9 cellular contexts compared by ENCODE assay signal in genomic region chr5:34923694-34924461, GRCh38. TPM values are rescaled to one million over a fixed set of nuclear protein-coding genes. Genes with fewer than 3 reads are reported as not detected.
DNase-seq lines count a peak whose midpoint lies in the region; ATAC-seq, FAIRE-seq and TF ChIP-seq lines count a peak whose summit lies in the region.
"Had no signal": no experiment of that assay in that cellular context is flagged by ENCODE, and none has a peak within 500 bp of the region (broad histone marks: within the 10 kb centered on the region; RNA-seq: fewer than 3 reads in every experiment).

No MANE protein-coding gene starts in this region.

- peaks cover 3% of the 10 kb centered on the region for H3K4me1 ChIP-seq in effector memory CD4-positive, alpha-beta T cell (ENCODE audit: control insufficient read depth, insufficient read depth, low read length, poor library complexity, severe bottlenecking)
- H3K4me1 ChIP-seq in prostate gland (replicated peaks), result peaks cover 3% of the 10 kb centered on the region

- no peak for TF ChIP-seq CTCF in cardiac fibroblast (IDR thresholded peaks at IDR 0.05; ENCODE audit: low read depth, low read length)
- TF ChIP-seq CTCF in prostate gland (IDR thresholded peaks at IDR 0.05), result no peak

- intact Hi-C loops in prostate gland (cut with DNase I), result loop anchor here (10.0 kb wide), 1 partner anchor 1479 kb away; the partner anchor contains the start of gene TARS1

- H3K4me3 ChIP-seq in cardiac fibroblast (replicated peaks in 1 of 2; ENCODE audit: low read depth in 2 of 2, low read length in 2 of 2) (no peak overlapping the region), prostate gland (no peak overlapping the region)
- no peak overlapping the region for H3K4me3 ChIP-seq in effector memory CD4-positive, alpha-beta T cell (ENCODE audit: insufficient read depth, low read depth, low read length, poor library complexity, severe bottlenecking)

- peak; percentile 97 for ATAC-seq in activated CD4-positive, CD25-positive, alpha-beta regulatory T cell treated with anti-CD3 and anti-CD28 coated beads, Interleukin-2, amount 50 U/mL, for 24 hours
- peak; percentile 82 for ATAC-seq in HG02870 (IDR thresholded peaks at IDR 0.05; ENCODE audit: unreplicated experiment)

- no peaks in the 10 kb centered on the region for H3K27me3 ChIP-seq in effector memory CD4-positive, alpha-beta T cell (replicated peaks; ENCODE audit: control insufficient read depth, insufficient read depth, low read length, poor library complexity, severe bottlenecking)
- no peaks in the 10 kb centered on the region for H3K27me3 ChIP-seq in prostate gland (replicated peaks; ENCODE audit: insufficient read depth)

- H3K27ac ChIP-seq in effector memory CD4-positive, alpha-beta T cell (ENCODE audit: insufficient read depth, low read length, poor library complexity, severe bottlenecking), result no peak overlapping the region
- no peak overlapping the region for H3K27ac ChIP-seq in prostate gland
- H3K27ac ChIP-seq: C4-2B had no signal

- peak; percentile 98 for FAIRE-seq in RCC 7860 (lab: Jason Lieb, UNC)

- 26% methylated on average over 3 of the region's 3 CpGs for WGBS in prostate gland

- H3K9me3 ChIP-seq in effector memory CD4-positive, alpha-beta T cell (ENCODE audit: control insufficient read depth, low read length), result no peaks in the 10 kb centered on the region
- no peaks in the 10 kb centered on the region for H3K9me3 ChIP-seq in prostate gland

- peaks cover 66% of the 10 kb centered on the region for H3K36me3 ChIP-seq in effector memory CD4-positive, alpha-beta T cell (ENCODE audit: control insufficient read depth, insufficient read depth, low read length)
- peaks cover 0 to 7% of the 10 kb centered on the region in 2 donors for H3K36me3 ChIP-seq in prostate gland

- no peak for TF ChIP-seq POLR2A in prostate gland (IDR thresholded peaks at IDR 0.05)

- DNase-seq in activated CD4-positive, CD25-positive, alpha-beta regulatory T cell (lab: John Stamatoyannopoulos, UW), result no peak
- peak; percentile 92 for DNase-seq in RCC 7860 (ENCODE audit: low spot score)
- peak; percentile 76 to 87 for DNase-seq in cardiac fibroblast (ENCODE audit: low read depth in 2 of 2)
- DNase-seq in renal cortical epithelial cell (ENCODE audit: low read depth), result peak; percentile 95
- DNase-seq in effector memory CD4-positive, alpha-beta T cell, result no peak
- no peak for DNase-seq in prostate gland (ENCODE audit: low spot score)

RNA-seq across cellular contexts. Expression of gene DNAJC21, which starts 5.5 kb away (rescaled TPM):
- total RNA-seq in renal cortical epithelial cell (24.8 and 47.9 TPM in 2 replicates), prostate gland (10 to 100 TPM; 30.6 to 36.5 TPM)

RNA-seq across cellular contexts. Expression of gene BRIX1, which starts 8.4 kb away (rescaled TPM):
- 27.3 and 37.9 TPM in 2 replicates for total RNA-seq in renal cortical epithelial cell
- 10 to 100 TPM; 15.6 to 20.4 TPM for total RNA-seq in prostate gland

RNA-seq across cellular contexts. Expression of gene RAD1, which starts 8.6 kb away (rescaled TPM):
- total RNA-seq in renal cortical epithelial cell, result 12.0 and 14.1 TPM in 2 replicates
- 10 to 100 TPM; 18.4 to 28.1 TPM for total RNA-seq in prostate gland

Comparison
In these comparisons a context has a peak if more than half of its experiments do, and no peak if none do; other contexts are left out.
1. DNase-seq: peak in RCC 7860 (single experiment), cardiac fibroblast (2 of 2) and renal cortical epithelial cell (single experiment); none in activated CD4-positive, CD25-positive, alpha-beta regulatory T cell (0 of 4), effector memory CD4-positive, alpha-beta T cell (0 of 3) and prostate gland (single experiment).